In the genomic region with DNA sequence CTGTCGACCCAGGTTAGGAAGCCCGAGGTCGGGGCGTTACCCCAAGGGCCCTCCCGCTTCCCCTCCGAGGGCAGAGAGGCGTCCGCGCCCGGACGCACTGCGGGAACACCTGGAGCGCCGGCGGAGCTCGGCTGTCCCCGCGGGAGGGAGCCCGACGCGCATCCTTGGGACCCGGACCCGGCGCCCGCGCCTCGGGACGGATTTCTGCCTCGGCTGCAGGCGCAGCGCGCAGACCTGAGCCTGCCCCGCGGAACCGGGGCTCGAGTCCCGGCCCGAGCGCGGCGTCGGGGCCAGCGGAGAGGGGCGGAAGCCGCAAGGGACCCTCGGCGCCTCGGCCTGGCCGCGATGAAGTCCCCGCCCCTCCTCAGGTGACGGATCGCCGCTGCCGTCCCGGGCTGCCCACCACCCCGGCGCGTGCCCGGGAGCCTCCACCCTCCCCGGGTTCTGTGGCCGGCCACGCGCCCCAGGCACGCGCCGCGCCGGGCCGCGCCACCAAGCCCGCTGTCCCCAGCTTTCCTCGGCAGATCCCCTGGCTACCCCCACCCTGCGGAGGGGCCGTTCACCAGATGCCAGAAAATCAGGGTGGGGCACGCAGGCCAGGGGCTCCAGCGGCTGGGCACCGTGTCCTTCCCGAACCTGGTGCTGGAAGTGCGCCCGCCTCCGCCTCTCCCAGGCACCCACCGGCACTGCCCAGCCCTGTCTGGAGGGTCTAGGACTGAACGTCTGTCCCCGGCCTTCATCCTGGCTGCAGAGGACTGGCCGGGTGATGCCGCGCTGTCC, we compare ENCODE assay signal across 10 cellular contexts. TPM values are rescaled to one million over a fixed set of nuclear protein-coding genes. Genes with fewer than 3 reads are reported as not detected.
A peak's percentile ranks its signal among the peaks of the same experiment; 100 is the strongest.
DNase-seq lines count a peak whose midpoint lies in the region; ATAC-seq, FAIRE-seq and TF ChIP-seq lines count a peak whose summit lies in the region.
"Had no signal": no experiment of that assay in that cellular context is flagged by ENCODE, and none has a peak within 500 bp of the region (broad histone marks: within the 10 kb centered on the region; RNA-seq: fewer than 3 reads in every experiment).

No MANE protein-coding gene starts in this region.

- no peak for FAIRE-seq in GM12891 (lab: Jason Lieb, UNC)

- H3K36me3 ChIP-seq in naive thymus-derived CD4-positive, alpha-beta T cell (ENCODE audit: control insufficient read depth in 2 of 3, insufficient read depth in 3 of 3, low read length in 3 of 3): no peaks in the 10 kb centered on the region

- no peak overlapping the region for H3K27ac ChIP-seq in naive thymus-derived CD4-positive, alpha-beta T cell (ENCODE audit: low read depth, low read length)
- H3K27ac ChIP-seq: 22Rv1 had no signal

- CTCF ChIA-PET in naive thymus-derived CD4-positive, alpha-beta T cell (lab: Charles Lee): interaction anchor here (0.8 to 1.4 kb wide), 11 partner anchors 13 to 71 kb away, joined by 3 to 7 read pairs (median 3); a partner anchor contains a TSS

- peak overlapping the region; percentile 91 for H3K27ac Mint-ChIP-seq in central memory CD8-positive, alpha-beta T cell (ENCODE audit: low read depth)
- peak overlapping the region in 6 of 9 donors; percentile 69 to 94 (median 93) for H3K27ac Mint-ChIP-seq in naive thymus-derived CD4-positive, alpha-beta T cell

- peak overlapping the region; percentile 97 for H3K4me3 ChIP-seq in Jurkat, Clone E6-1 (ENCODE audit: low read length)
- H3K4me3 ChIP-seq in naive thymus-derived CD4-positive, alpha-beta T cell (ENCODE audit: low read length): peak overlapping the region; percentile 93

- DNase-seq in DMS53 (lab: John Stamatoyannopoulos, UW): peak; percentile 77
- DNase-seq in DMS53 treated with DMSO at 0.1 percent for 48 hours (lab: John Stamatoyannopoulos, UW; ENCODE audit: unreplicated experiment): no peak
- no peak for DNase-seq in Jurkat, Clone E6-1 (ENCODE audit: low read depth, low spot score)
- no peak for DNase-seq in central memory CD8-positive, alpha-beta T cell (ENCODE audit: low spot score in 2 of 2)
- DNase-seq in naive thymus-derived CD4-positive, alpha-beta T cell: peak in 3 of 9 donors; percentile 5 to 50 (median 5)
- no peak for DNase-seq in GM12891 (ENCODE audit: insufficient read length, low spot score)
- no peak for DNase-seq in SIG-M5 treated with dmso at 0.1 percent for 504 hours (lab: John Stamatoyannopoulos, UW; ENCODE audit: unreplicated experiment)

- peak overlapping the region; percentile 96 for H3K4me3 Mint-ChIP-seq in central memory CD8-positive, alpha-beta T cell
- H3K4me3 Mint-ChIP-seq in naive thymus-derived CD4-positive, alpha-beta T cell: peak overlapping the region; percentile 87 to 99 (median 95)

- peaks cover 19 to 27% of the 10 kb centered on the region in 2 donors for H3K4me1 ChIP-seq in naive thymus-derived CD4-positive, alpha-beta T cell (ENCODE audit: control insufficient read depth in 2 of 2, insufficient read depth in 2 of 2, low read length in 2 of 2)

- H3K27me3 Mint-ChIP-seq in central memory CD8-positive, alpha-beta T cell: no peaks in the 10 kb centered on the region
- H3K27me3 Mint-ChIP-seq in naive thymus-derived CD4-positive, alpha-beta T cell: peaks cover 0 to 11% (median 4%) of the 10 kb centered on the region in 5 donors

- H3K9me3 ChIP-seq in naive thymus-derived CD4-positive, alpha-beta T cell (ENCODE audit: control insufficient read depth in 2 of 3, low read length in 3 of 3): no peaks in the 10 kb centered on the region

- no peaks in the 10 kb centered on the region for H3K36me3 Mint-ChIP-seq in central memory CD8-positive, alpha-beta T cell (ENCODE audit: insufficient read depth)
- H3K36me3 Mint-ChIP-seq in naive thymus-derived CD4-positive, alpha-beta T cell: peaks cover 0 to 23% (median 0%) of the 10 kb centered on the region in 5 donors

- intact Hi-C loops in naive thymus-derived CD4-positive, alpha-beta T cell (cut with micrococcal nuclease): loop anchor here (1.0 to 5.0 kb wide), 10 partner anchors 14 to 329 kb away; a partner anchor contains a TSS

- H3K4me1 Mint-ChIP-seq in central memory CD8-positive, alpha-beta T cell: peaks cover 32% of the 10 kb centered on the region
- H3K4me1 Mint-ChIP-seq in naive thymus-derived CD4-positive, alpha-beta T cell: peaks cover 23 to 47% (median 42%) of the 10 kb centered on the region in 7 donors

- no peak for TF ChIP-seq POLR2A in GM12891 (IDR thresholded peaks at IDR 0.05; ENCODE audit: low read depth, low read length)

- H3K27me3 ChIP-seq in naive thymus-derived CD4-positive, alpha-beta T cell (ENCODE audit: control insufficient read depth in 2 of 2, insufficient read depth in 2 of 2, low read length in 2 of 2): no peaks in the 10 kb centered on the region

- POLR2A ChIA-PET in naive thymus-derived CD4-positive, alpha-beta T cell (lab: Charles Lee): interaction anchor here (0.7 to 3.0 kb wide), 9 partner anchors 15 to 82 kb away, joined by 3 to 22 read pairs (median 4); a partner anchor contains a TSS

- H3K9me3 Mint-ChIP-seq in central memory CD8-positive, alpha-beta T cell: no peaks in the 10 kb centered on the region
- H3K9me3 Mint-ChIP-seq in naive thymus-derived CD4-positive, alpha-beta T cell: peaks cover 0 to 6% (median 0%) of the 10 kb centered on the region in 11 donors

- ATAC-seq in central memory CD8-positive, alpha-beta T cell (replicated peaks; ENCODE audit: extremely low read depth, poor library complexity, severe bottlenecking): peak; percentile 10
- peak; percentile 23 for ATAC-seq in naive thymus-derived CD4-positive, alpha-beta T cell
- no peak for ATAC-seq in HG03432 (IDR thresholded peaks at IDR 0.05; ENCODE audit: unreplicated experiment)

TF ChIP-seq in GM12891, 5 proteins besides CTCF, POLR2A, EP300 and RAD21:
- TF ChIP-seq SPI1 (IDR thresholded peaks at IDR 0.05; ENCODE audit: low read depth, low read length): no peak
- no peak for TF ChIP-seq TAF1 (IDR thresholded peaks at IDR 0.05; ENCODE audit: low read depth, low read length)
- TF ChIP-seq POLR2AphosphoS5 (IDR thresholded peaks at IDR 0.05; ENCODE audit: low read depth, low read length): no peak
- no peak for TF ChIP-seq PAX5 (IDR thresholded peaks at IDR 0.05; ENCODE audit: insufficient read depth, low read length, severe bottlenecking)
- TF ChIP-seq POU2F2 (IDR thresholded peaks at IDR 0.05; ENCODE audit: low read depth, low read length): no peak
TF ChIP-seq in GM12891: peak in this region for 0.

RNA-seq across cellular contexts. Expression of a gene that starts 0.4 kb away (rescaled TPM):
- 58.1 TPM for polyA plus RNA-seq in Jurkat, Clone E6-1 (2012; ENCODE audit: insufficient read depth, insufficient read length)
- 10 to 100 TPM in 1 of 5 experiments, 1 to 10 TPM in 4; 1.0 to 11.4 (median 2.5) TPM for total RNA-seq in naive thymus-derived CD4-positive, alpha-beta T cell
- polyA plus RNA-seq in naive thymus-derived CD4-positive, alpha-beta T cell: 1 to 10 TPM; 2.4 to 2.8 TPM
- polyA plus RNA-seq in GM12891 (2012; ENCODE audit: low read depth, missing spikeins): 0.21 TPM
- total RNA-seq: myocyte had no signal

RNA-seq across cellular contexts. Expression of a gene that starts 23.2 kb away (rescaled TPM):
- polyA plus RNA-seq in Jurkat, Clone E6-1 (2012; ENCODE audit: insufficient read depth, insufficient read length): 62.2 TPM
- 10 to 100 TPM; 18.5 to 40.2 (median 26.1) TPM for total RNA-seq in naive thymus-derived CD4-positive, alpha-beta T cell
- 10 to 100 TPM; 21.1 to 23.8 TPM for polyA plus RNA-seq in naive thymus-derived CD4-positive, alpha-beta T cell
- polyA plus RNA-seq in GM12891 (2012; ENCODE audit: low read depth, missing spikeins): 13.4 TPM

RNA-seq across cellular contexts. Expression of a gene that starts 23.4 kb away (rescaled TPM):
- 294 TPM for polyA plus RNA-seq in Jurkat, Clone E6-1 (2012; ENCODE audit: insufficient read depth, insufficient read length)
- total RNA-seq in naive thymus-derived CD4-positive, alpha-beta T cell: 10 to 100 TPM; 34.4 to 67.7 (median 62.5) TPM
- polyA plus RNA-seq in naive thymus-derived CD4-positive, alpha-beta T cell: 100 to 1,000 TPM; 153 to 166 TPM
- 59.9 TPM for polyA plus RNA-seq in GM12891 (2012; ENCODE audit: low read depth, missing spikeins)

RNA-seq across cellular contexts. Expression of a gene that starts 52.1 kb away (rescaled TPM):
- polyA plus RNA-seq in Jurkat, Clone E6-1 (2012; ENCODE audit: insufficient read depth, insufficient read length): 93.9 TPM
- 10 to 100 TPM; 50.9 to 69.2 (median 61.8) TPM for total RNA-seq in naive thymus-derived CD4-positive, alpha-beta T cell
- polyA plus RNA-seq in naive thymus-derived CD4-positive, alpha-beta T cell: 10 to 100 TPM; 42.6 to 59.1 TPM
- 10.6 TPM for polyA plus RNA-seq in GM12891 (2012; ENCODE audit: low read depth, missing spikeins)

RNA-seq across cellular contexts. Expression of a gene that starts 52.8 kb away (rescaled TPM):
- polyA plus RNA-seq in Jurkat, Clone E6-1 (2012; ENCODE audit: insufficient read depth, insufficient read length): 133 TPM
- total RNA-seq in naive thymus-derived CD4-positive, alpha-beta T cell: 10 to 100 TPM; 31.5 to 90.9 (median 40.3) TPM
- 10 to 100 TPM; 16.3 to 18.7 TPM for polyA plus RNA-seq in naive thymus-derived CD4-positive, alpha-beta T cell
- 26.3 TPM for polyA plus RNA-seq in GM12891 (2012; ENCODE audit: low read depth, missing spikeins)
